In genomic region chr12:106541201-106541600, GRCh38 we compare ENCODE assay signal across 1 cellular context.
TF ChIP-seq lines count a peak whose summit lies in the region.

No MANE protein-coding gene starts in this region.

TF ChIP-seq in GM23338, 12 proteins besides CTCF, POLR2A, EP300 and RAD21 (continued from another document):
- TF ChIP-seq, protein P1, sequence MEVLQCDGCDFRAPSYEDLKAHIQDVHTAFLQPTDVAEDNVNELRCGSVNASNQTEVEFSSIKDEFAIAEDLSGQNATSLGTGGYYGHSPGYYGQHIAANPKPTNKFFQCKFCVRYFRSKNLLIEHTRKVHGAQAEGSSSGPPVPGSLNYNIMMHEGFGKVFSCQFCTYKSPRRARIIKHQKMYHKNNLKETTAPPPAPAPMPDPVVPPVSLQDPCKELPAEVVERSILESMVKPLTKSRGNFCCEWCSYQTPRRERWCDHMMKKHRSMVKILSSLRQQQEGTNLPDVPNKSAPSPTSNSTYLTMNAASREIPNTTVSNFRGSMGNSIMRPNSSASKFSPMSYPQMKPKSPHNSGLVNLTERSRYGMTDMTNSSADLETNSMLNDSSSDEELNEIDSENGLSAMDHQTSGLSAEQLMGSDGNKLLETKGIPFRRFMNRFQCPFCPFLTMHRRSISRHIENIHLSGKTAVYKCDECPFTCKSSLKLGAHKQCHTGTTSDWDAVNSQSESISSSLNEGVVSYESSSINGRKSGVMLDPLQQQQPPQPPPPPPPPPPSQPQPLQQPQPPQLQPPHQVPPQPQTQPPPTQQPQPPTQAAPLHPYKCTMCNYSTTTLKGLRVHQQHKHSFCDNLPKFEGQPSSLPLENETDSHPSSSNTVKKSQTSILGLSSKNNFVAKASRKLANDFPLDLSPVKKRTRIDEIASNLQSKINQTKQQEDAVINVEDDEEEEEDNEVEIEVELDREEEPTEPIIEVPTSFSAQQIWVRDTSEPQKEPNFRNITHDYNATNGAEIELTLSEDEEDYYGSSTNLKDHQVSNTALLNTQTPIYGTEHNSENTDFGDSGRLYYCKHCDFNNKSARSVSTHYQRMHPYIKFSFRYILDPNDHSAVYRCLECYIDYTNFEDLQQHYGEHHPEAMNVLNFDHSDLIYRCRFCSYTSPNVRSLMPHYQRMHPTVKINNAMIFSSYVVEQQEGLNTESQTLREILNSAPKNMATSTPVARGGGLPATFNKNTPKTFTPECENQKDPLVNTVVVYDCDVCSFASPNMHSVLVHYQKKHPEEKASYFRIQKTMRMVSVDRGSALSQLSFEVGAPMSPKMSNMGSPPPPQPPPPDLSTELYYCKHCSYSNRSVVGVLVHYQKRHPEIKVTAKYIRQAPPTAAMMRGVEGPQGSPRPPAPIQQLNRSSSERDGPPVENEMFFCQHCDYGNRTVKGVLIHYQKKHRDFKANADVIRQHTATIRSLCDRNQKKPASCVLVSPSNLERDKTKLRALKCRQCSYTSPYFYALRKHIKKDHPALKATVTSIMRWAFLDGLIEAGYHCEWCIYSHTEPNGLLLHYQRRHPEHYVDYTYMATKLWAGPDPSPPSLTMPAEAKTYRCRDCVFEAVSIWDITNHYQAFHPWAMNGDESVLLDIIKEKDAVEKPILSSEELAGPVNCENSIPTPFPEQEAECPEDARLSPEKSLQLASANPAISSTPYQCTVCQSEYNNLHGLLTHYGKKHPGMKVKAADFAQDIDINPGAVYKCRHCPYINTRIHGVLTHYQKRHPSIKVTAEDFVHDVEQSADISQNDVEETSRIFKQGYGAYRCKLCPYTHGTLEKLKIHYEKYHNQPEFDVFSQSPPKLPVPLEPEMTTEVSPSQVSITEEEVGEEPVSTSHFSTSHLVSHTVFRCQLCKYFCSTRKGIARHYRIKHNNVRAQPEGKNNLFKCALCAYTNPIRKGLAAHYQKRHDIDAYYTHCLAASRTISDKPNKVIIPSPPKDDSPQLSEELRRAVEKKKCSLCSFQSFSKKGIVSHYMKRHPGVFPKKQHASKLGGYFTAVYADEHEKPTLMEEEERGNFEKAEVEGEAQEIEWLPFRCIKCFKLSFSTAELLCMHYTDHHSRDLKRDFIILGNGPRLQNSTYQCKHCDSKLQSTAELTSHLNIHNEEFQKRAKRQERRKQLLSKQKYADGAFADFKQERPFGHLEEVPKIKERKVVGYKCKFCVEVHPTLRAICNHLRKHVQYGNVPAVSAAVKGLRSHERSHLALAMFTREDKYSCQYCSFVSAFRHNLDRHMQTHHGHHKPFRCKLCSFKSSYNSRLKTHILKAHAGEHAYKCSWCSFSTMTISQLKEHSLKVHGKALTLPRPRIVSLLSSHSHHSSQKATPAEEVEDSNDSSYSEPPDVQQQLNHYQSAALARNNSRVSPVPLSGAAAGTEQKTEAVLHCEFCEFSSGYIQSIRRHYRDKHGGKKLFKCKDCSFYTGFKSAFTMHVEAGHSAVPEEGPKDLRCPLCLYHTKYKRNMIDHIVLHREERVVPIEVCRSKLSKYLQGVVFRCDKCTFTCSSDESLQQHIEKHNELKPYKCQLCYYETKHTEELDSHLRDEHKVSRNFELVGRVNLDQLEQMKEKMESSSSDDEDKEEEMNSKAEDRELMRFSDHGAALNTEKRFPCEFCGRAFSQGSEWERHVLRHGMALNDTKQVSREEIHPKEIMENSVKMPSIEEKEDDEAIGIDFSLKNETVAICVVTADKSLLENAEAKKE (CRISPR knock-in tag; IDR thresholded peaks at IDR 0.05), result no peak
- no peak for TF ChIP-seq EZH2 (IDR thresholded peaks at IDR 0.05; ENCODE audit: low read depth, unreplicated experiment)
- no peak for TF ChIP-seq ZNF331 (CRISPR knock-in tag; IDR thresholded peaks at IDR 0.05; ENCODE audit: low read depth)
- no peak for TF ChIP-seq POLR2AphosphoS5 (IDR thresholded peaks at IDR 0.05; ENCODE audit: low read depth)
- no peak for TF ChIP-seq ETS1 (IDR thresholded peaks at IDR 0.05)
- TF ChIP-seq ZNF114 (CRISPR knock-in tag; IDR thresholded peaks at IDR 0.05), result no peak
- TF ChIP-seq, protein P2, sequence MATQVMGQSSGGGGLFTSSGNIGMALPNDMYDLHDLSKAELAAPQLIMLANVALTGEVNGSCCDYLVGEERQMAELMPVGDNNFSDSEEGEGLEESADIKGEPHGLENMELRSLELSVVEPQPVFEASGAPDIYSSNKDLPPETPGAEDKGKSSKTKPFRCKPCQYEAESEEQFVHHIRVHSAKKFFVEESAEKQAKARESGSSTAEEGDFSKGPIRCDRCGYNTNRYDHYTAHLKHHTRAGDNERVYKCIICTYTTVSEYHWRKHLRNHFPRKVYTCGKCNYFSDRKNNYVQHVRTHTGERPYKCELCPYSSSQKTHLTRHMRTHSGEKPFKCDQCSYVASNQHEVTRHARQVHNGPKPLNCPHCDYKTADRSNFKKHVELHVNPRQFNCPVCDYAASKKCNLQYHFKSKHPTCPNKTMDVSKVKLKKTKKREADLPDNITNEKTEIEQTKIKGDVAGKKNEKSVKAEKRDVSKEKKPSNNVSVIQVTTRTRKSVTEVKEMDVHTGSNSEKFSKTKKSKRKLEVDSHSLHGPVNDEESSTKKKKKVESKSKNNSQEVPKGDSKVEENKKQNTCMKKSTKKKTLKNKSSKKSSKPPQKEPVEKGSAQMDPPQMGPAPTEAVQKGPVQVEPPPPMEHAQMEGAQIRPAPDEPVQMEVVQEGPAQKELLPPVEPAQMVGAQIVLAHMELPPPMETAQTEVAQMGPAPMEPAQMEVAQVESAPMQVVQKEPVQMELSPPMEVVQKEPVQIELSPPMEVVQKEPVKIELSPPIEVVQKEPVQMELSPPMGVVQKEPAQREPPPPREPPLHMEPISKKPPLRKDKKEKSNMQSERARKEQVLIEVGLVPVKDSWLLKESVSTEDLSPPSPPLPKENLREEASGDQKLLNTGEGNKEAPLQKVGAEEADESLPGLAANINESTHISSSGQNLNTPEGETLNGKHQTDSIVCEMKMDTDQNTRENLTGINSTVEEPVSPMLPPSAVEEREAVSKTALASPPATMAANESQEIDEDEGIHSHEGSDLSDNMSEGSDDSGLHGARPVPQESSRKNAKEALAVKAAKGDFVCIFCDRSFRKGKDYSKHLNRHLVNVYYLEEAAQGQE (IDR thresholded peaks at IDR 0.05; ENCODE audit: unreplicated experiment), result no peak
- no peak for TF ChIP-seq CREB1 (CRISPR knock-in tag; IDR thresholded peaks at IDR 0.05; ENCODE audit: low read depth)
- no peak for TF ChIP-seq EZH2phosphoT487 (IDR thresholded peaks at IDR 0.05; ENCODE audit: unreplicated experiment)
- no peak for TF ChIP-seq NANOG (IDR thresholded peaks at IDR 0.05; ENCODE audit: borderline replicate concordance)
